Comparison of ENCODE assay signal across 11 cellular contexts in genomic region chr2:69572640-69573039, GRCh38.
DNase-seq lines count a peak whose midpoint lies in the region; ATAC-seq, FAIRE-seq and TF ChIP-seq lines count a peak whose summit lies in the region.
"Had no signal": no experiment of that assay in that cellular context is flagged by ENCODE, and none has a peak within 500 bp of the region (broad histone marks: within the 10 kb centered on the region; RNA-seq: fewer than 3 reads in every experiment).

No MANE protein-coding gene starts in this region.

- H3K79me2 ChIP-seq in K562 (ENCODE audit: control insufficient read depth, insufficient read depth, low read length), result no peaks in the 10 kb centered on the region

- H4K20me1 ChIP-seq in K562 (replicated peaks; ENCODE audit: control insufficient read depth, insufficient read depth, low read length), result no peaks in the 10 kb centered on the region

- no peak overlapping the region for H3K4me3 Mint-ChIP-seq in stimulated activated naive CD8-positive, alpha-beta T cell treated with anti-CD3 and anti-CD28 coated beads, Interleukin-15, Interleukin-2, amounts not matched to agents 100 ng/mL and 50 ng/mL, for 24 hours
- H3K4me3 Mint-ChIP-seq: activated T-cell treated with anti-CD3 and anti-CD28 coated beads, Interleukin-2, amount 50 U/mL, for 4 hours; T-helper 1 cell treated with Interleukin-12 subunit alpha and Interleukin-12 subunit beta and Interleukin-4 antibody, amounts not matched to agents 30 μg/mL and 1 μg/mL, for 36 hours had no signal

- peaks cover 78% of the 10 kb centered on the region for H3K4me1 Mint-ChIP-seq in stimulated activated naive CD8-positive, alpha-beta T cell treated with anti-CD3 and anti-CD28 coated beads, Interleukin-15, Interleukin-2, amounts not matched to agents 100 ng/mL and 50 ng/mL, for 24 hours (ENCODE audit: low read depth)

- no peak for TF ChIP-seq CTCF in K562 (IDR thresholded peaks at IDR 0.05 in 2 of 3, conservative IDR thresholded peaks at IDR 0.05 in 1 of 3; ENCODE audit: insufficient read depth in 2 of 3, low read depth in 1 of 3, low read length in 3 of 3)

- H2AFZ ChIP-seq in K562 (ENCODE audit: low read depth, low read length), result peak overlapping the region; percentile 11; the same call in 1 of the 2 replicates

- no peak overlapping the region for H3K4me3 ChIP-seq in K562

- no peak for DNase-seq in stimulated activated naive CD8-positive, alpha-beta T cell treated with anti-CD3 and anti-CD28 coated beads, Interleukin-15, Interleukin-2, amounts not matched to agents 100 U/mL and 50 U/mL, for 24 hours
- DNase-seq in K562 (ENCODE audit: extremely low read depth in 1 of 4, low spot score in 3 of 4), result no peak
- no peak for DNase-seq in left lobe of liver (ENCODE audit: low spot score)
- no peak for DNase-seq in SK-N-DZ (ENCODE audit: low spot score)
- DNase-seq in OCI-M2 (lab: John Stamatoyannopoulos, UW; ENCODE audit: unreplicated experiment), result no peak
- DNase-seq: activated T-cell treated with anti-CD3 and anti-CD28 coated beads, Interleukin-2, amount 50 U/mL, for 4 hours; NCI-H526 treated with DMSO at 0.1 percent for 48 hours had no signal

- H3K27me3 ChIP-seq in K562 (ENCODE audit: control insufficient read depth in 2 of 2, insufficient read depth in 2 of 2, low read length in 2 of 2), result no peaks in the 10 kb centered on the region

- peaks cover 3% of the 10 kb centered on the region for H3K36me3 Mint-ChIP-seq in stimulated activated naive CD8-positive, alpha-beta T cell treated with anti-CD3 and anti-CD28 coated beads, Interleukin-15, Interleukin-2, amounts not matched to agents 100 ng/mL and 50 ng/mL, for 24 hours (ENCODE audit: low read depth)

- no peak overlapping the region for H3K27ac ChIP-seq in K562 (ENCODE audit: extremely low read depth, low read depth, low read length)

- BruUV-seq in K562 (replicated peaks; lab: Mats Ljungman, UMichigan), result no TSS peak

- H3K4me2 ChIP-seq in K562 (ENCODE audit: insufficient read depth, low read length), result no peak overlapping the region

- H3K9me3 Mint-ChIP-seq in stimulated activated naive CD8-positive, alpha-beta T cell treated with anti-CD3 and anti-CD28 coated beads, Interleukin-15, Interleukin-2, amounts not matched to agents 100 ng/mL and 50 ng/mL, for 24 hours, result no peaks in the 10 kb centered on the region
- H3K9me3 Mint-ChIP-seq: activated T-cell treated with anti-CD3 and anti-CD28 coated beads, Interleukin-2, amount 50 U/mL, for 4 hours; T-helper 1 cell treated with Interleukin-12 subunit alpha and Interleukin-12 subunit beta and Interleukin-4 antibody, amounts not matched to agents 30 μg/mL and 1 μg/mL, for 36 hours had no signal

- TF ChIP-seq EP300 in K562 (IDR thresholded peaks at IDR 0.05; ENCODE audit: low read length), result no peak

- no peak for TF ChIP-seq POLR2A in K562 (conservative IDR thresholded peaks at IDR 0.05)

- intact Hi-C loops in K562 (cut with micrococcal nuclease), result no loop called here

- 58% methylated on average over 5 of the region's 5 CpGs for WGBS in K562 (ENCODE audit: insufficient coverage, low coverage, missing lambda C conversion rate)

- CTCF ChIA-PET in K562 (lab: Yijun Ruan, JAX; ENCODE audit: low intra/inter-chr PET ratio), result no interaction called here

- TF ChIP-seq RAD21 in K562 (CRISPR knock-in tag; conservative IDR thresholded peaks at IDR 0.05 in 1 of 2, IDR thresholded peaks at IDR 0.05 in 1 of 2), result no peak

- in situ Hi-C loops in K562 (cut with MboI), result no loop called here

- H3K9me1 ChIP-seq in K562 (ENCODE audit: control insufficient read depth, insufficient read depth, low read length), result peaks cover 4% of the 10 kb centered on the region

- no peak for FAIRE-seq in K562 (lab: Jason Lieb, UNC)

- H3K9me3 ChIP-seq in K562 (replicated peaks; ENCODE audit: control insufficient read depth, insufficient read depth, low read depth, low read length), result no peaks in the 10 kb centered on the region

- ATAC-seq in stimulated activated naive CD8-positive, alpha-beta T cell treated with anti-CD3 and anti-CD28 coated beads, Interleukin-15, Interleukin-2, amounts not matched to agents 100 U/mL and 50 U/mL, for 24 hours, result no peak
- ATAC-seq in K562, result no peak
- peak; percentile 42 for ATAC-seq in left lobe of liver
- ATAC-seq in esophagus mucosa, result no peak
- ATAC-seq in HG03469 (IDR thresholded peaks at IDR 0.05; ENCODE audit: unreplicated experiment), result no peak
- ATAC-seq: activated T-cell treated with anti-CD3 and anti-CD28 coated beads, Interleukin-2, amount 50 U/mL, for 4 hours had no signal

- POLR2A ChIA-PET in K562 (lab: Yijun Ruan, JAX), result interaction anchor here (0.6 to 1.9 kb wide), 3 partner anchors 9 to 257 kb away, joined by 3 to 8 read pairs (median 6); partner anchors contain the start of gene GMCL1

- H3K27ac Mint-ChIP-seq in stimulated activated naive CD8-positive, alpha-beta T cell treated with anti-CD3 and anti-CD28 coated beads, Interleukin-15, Interleukin-2, amounts not matched to agents 100 ng/mL and 50 ng/mL, for 24 hours, result peak overlapping the region; percentile 27
- H3K27ac Mint-ChIP-seq: T-helper 1 cell treated with Interleukin-12 subunit alpha and Interleukin-12 subunit beta and Interleukin-4 antibody, amounts not matched to agents 30 μg/mL and 1 μg/mL, for 36 hours had no signal

- H3K27me3 Mint-ChIP-seq in stimulated activated naive CD8-positive, alpha-beta T cell treated with anti-CD3 and anti-CD28 coated beads, Interleukin-15, Interleukin-2, amounts not matched to agents 100 ng/mL and 50 ng/mL, for 24 hours, result no peaks in the 10 kb centered on the region

- no peaks in the 10 kb centered on the region; a peak in 1 of 5 replicates for H3K4me1 ChIP-seq in K562 (replicated peaks in 1 of 2; ENCODE audit: control insufficient read depth in 2 of 2, insufficient read depth in 2 of 2, low read length in 2 of 2)

- no peaks in the 10 kb centered on the region for H3K36me3 ChIP-seq in K562 (ENCODE audit: control insufficient read depth, insufficient read depth, low read length)

- H3K9ac ChIP-seq in K562 (ENCODE audit: insufficient read depth in 1 of 2, low read depth in 2 of 2, low read length in 2 of 2), result no peak overlapping the region

TF ChIP-seq in K562, 482 proteins besides CTCF, POLR2A, EP300 and RAD21:
- no peak for TF ChIP-seq NR4A1 (CRISPR knock-in tag; IDR thresholded peaks at IDR 0.05)
- no peak for TF ChIP-seq NR4A1 (tag; IDR thresholded peaks at IDR 0.05)
- no peak for TF ChIP-seq SRSF3 (IDR thresholded peaks at IDR 0.05; ENCODE audit: insufficient read depth, low read length)
- TF ChIP-seq ZEB2 (IDR thresholded peaks at IDR 0.05), result no peak
